In the genomic region with DNA sequence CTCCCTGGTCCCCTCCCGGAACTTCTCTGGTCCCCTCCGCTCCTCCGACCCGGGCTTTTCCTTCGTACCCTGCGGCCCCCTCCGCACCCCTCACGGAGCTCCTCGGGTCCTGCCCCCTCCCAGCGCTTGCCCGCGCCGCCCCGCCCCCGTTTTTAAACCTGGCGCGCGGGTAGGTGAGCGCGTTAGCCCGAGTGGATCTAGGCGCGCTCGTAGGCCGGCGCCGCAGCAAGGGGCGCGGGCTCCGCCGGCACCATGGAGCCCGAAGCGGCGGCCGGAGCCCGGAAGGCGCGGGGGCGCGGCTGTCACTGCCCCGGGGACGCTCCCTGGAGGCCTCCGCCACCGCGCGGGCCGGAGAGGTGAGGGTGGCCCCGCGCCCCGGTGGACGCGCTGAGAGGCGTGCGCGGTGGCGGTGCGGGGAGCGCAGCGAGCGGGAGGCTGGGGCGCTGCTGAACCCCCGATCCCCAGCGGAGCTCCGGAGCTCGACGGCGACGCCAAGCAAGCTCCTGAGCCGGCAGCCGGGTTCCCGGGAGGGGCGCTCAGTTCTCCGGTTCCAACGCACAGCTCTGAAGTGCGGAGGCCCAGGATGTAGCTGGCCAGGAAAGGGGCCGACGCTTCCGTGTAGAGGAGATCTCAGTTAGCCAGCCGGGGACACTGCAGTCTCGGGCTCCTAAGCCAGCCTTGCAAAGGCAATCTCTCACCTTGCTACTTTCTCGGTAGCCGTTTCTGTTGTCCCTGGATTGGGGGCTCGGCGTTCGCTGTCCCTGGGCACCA, we compare ENCODE assay signal across 8 cellular contexts. TPM values are rescaled to one million over a fixed set of nuclear protein-coding genes. Genes with fewer than 3 reads are reported as not detected.
DNase-seq lines count a peak whose midpoint lies in the region; ATAC-seq and TF ChIP-seq lines count a peak whose summit lies in the region.

Gene RIPPLY3, plus strand, starts transcription at position 182 of the 771 bp plus-strand sequence. Its CDS starts 71 bp downstream, at position 253.

- DNase-seq in activated T-cell treated with anti-CD3 and anti-CD28 coated beads, Interleukin-2, amount 50 U/mL, for 1 hour, result peak; percentile 37
- DNase-seq in activated T-cell treated with anti-CD3 and anti-CD28 coated beads for 4 hours (no peak), endodermal cell (peak; percentile 82), natural killer cell (no peak), NCI-H187 treated with DMSO at 0.1 percent for 48 hours (lab: John Stamatoyannopoulos, UW) (no peak), dedifferentiated amniotic fluid mesenchymal stem cell (ENCODE audit: extremely low spot score) (no peak)

- peak in 2 of 3 donors; percentile 41 to 49 for ATAC-seq in natural killer cell
- ATAC-seq in GM18867 (IDR thresholded peaks at IDR 0.05; ENCODE audit: unreplicated experiment), result no peak

- peaks cover 30% of the 10 kb centered on the region for H3K27me3 Mint-ChIP-seq in T-helper 1 cell treated with Interleukin-12 subunit alpha and Interleukin-12 subunit beta and Interleukin-4 antibody, amounts not matched to agents 30 μg/mL and 1 μg/mL, for 36 hours (ENCODE audit: low read depth)
- peaks cover 53% of the 10 kb centered on the region for H3K27me3 Mint-ChIP-seq in endodermal cell (ENCODE audit: insufficient read depth)
- H3K27me3 Mint-ChIP-seq in natural killer cell (ENCODE audit: low read depth in 2 of 2), result peaks cover 6 to 15% of the 10 kb centered on the region in 2 donors

- TF ChIP-seq CTCF in endodermal cell (conservative IDR thresholded peaks at IDR 0.05) (no peak), natural killer cell (IDR thresholded peaks at IDR 0.05) (no peak)

- no peaks in the 10 kb centered on the region for H3K9me3 ChIP-seq in endodermal cell (ENCODE audit: control insufficient read depth, low read length)

- no peak within 1 kb of the TSS for H3K9ac ChIP-seq in endodermal cell (ENCODE audit: extremely low read depth, low read length, poor library complexity, severe bottlenecking)

- H3K4me1 Mint-ChIP-seq in T-helper 1 cell treated with Interleukin-12 subunit alpha and Interleukin-12 subunit beta and Interleukin-4 antibody, amounts not matched to agents 30 μg/mL and 1 μg/mL, for 36 hours (ENCODE audit: low read depth), result peaks cover 8% of the 10 kb centered on the region
- H3K4me1 Mint-ChIP-seq in endodermal cell (peaks cover 13% of the 10 kb centered on the region), natural killer cell (peaks cover 5 to 7% of the 10 kb centered on the region in 2 donors)

- H3K27me3 ChIP-seq in endodermal cell (ENCODE audit: control insufficient read depth, insufficient read depth, low read length, poor library complexity, severe bottlenecking), result peaks cover 18% of the 10 kb centered on the region

- peaks cover 6% of the 10 kb centered on the region for H3K36me3 ChIP-seq in endodermal cell (ENCODE audit: control insufficient read depth, insufficient read depth, low read length)

- peak within 1 kb of the TSS; percentile 80 for H3K4me3 ChIP-seq in endodermal cell (ENCODE audit: low read length)

- H3K4me1 ChIP-seq in endodermal cell (ENCODE audit: control insufficient read depth, insufficient read depth, low read length), result no peaks in the 10 kb centered on the region

- intact Hi-C loops in natural killer cell (cut with micrococcal nuclease), result loop anchor here (5.0 kb wide), 1 partner anchor 374 kb away; no protein-coding TSS in a partner anchor

- H3K27ac Mint-ChIP-seq in T-helper 1 cell treated with Interleukin-12 subunit alpha and Interleukin-12 subunit beta and Interleukin-4 antibody, amounts not matched to agents 30 μg/mL and 1 μg/mL, for 36 hours, result no peak within 1 kb of the TSS
- H3K27ac Mint-ChIP-seq in endodermal cell (no peak within 1 kb of the TSS), natural killer cell (no peak within 1 kb of the TSS)

- H3K36me3 Mint-ChIP-seq in T-helper 1 cell treated with Interleukin-12 subunit alpha and Interleukin-12 subunit beta and Interleukin-4 antibody, amounts not matched to agents 30 μg/mL and 1 μg/mL, for 36 hours (ENCODE audit: low read depth), result no peaks in the 10 kb centered on the region
- no peaks in the 10 kb centered on the region for H3K36me3 Mint-ChIP-seq in endodermal cell (ENCODE audit: low read depth)
- no peaks in the 10 kb centered on the region for H3K36me3 Mint-ChIP-seq in natural killer cell

- H3K27ac ChIP-seq in endodermal cell (ENCODE audit: low read depth, low read length), result no peak within 1 kb of the TSS

- no peaks in the 10 kb centered on the region for H3K9me3 Mint-ChIP-seq in T-helper 1 cell treated with Interleukin-12 subunit alpha and Interleukin-12 subunit beta and Interleukin-4 antibody, amounts not matched to agents 30 μg/mL and 1 μg/mL, for 36 hours
- H3K9me3 Mint-ChIP-seq in endodermal cell (no peaks in the 10 kb centered on the region), natural killer cell (no peaks in the 10 kb centered on the region)

- 4 to 5% methylated on average over 28 to 85 of the region's 85 CpGs for WGBS in endodermal cell (ENCODE audit: insufficient coverage in 1 of 2, insufficient read length in 1 of 2), 2 experiments

- H3K4me3 Mint-ChIP-seq in T-helper 1 cell treated with Interleukin-12 subunit alpha and Interleukin-12 subunit beta and Interleukin-4 antibody, amounts not matched to agents 30 μg/mL and 1 μg/mL, for 36 hours, result peak within 1 kb of the TSS; percentile 66
- H3K4me3 Mint-ChIP-seq in endodermal cell, result peak within 1 kb of the TSS; percentile 63
- H3K4me3 Mint-ChIP-seq in natural killer cell, result peak within 1 kb of the TSS; percentile 53

RNA-seq across cellular contexts. Expression of gene RIPPLY3, which starts in this region (rescaled TPM):
- total RNA-seq in endodermal cell (10 to 100 TPM; 15.6 to 28.0 TPM), natural killer cell (not detected)
- 10.3 TPM for polyA plus RNA-seq in endodermal cell (2013, experiment 1 of 2)
- polyA plus RNA-seq in endodermal cell (2013, experiment 2 of 2), result 11.4 TPM

Comparison
In these comparisons a context has a peak if more than half of its experiments do, and no peak if none do; other contexts are left out.
1. RNA of gene RIPPLY3 (total RNA-seq): 15.6 to 28.0 TPM in endodermal cell; not detected in natural killer cell; every median in the first group is over 10 times any median in the second.
2. DNase-seq: peak in activated T-cell treated with anti-CD3 and anti-CD28 coated beads, Interleukin-2, amount 50 U/mL, for 1 hour (single experiment) and endodermal cell (single experiment); none in activated T-cell treated with anti-CD3 and anti-CD28 coated beads for 4 hours (single experiment), natural killer cell (single experiment), NCI-H187 treated with DMSO at 0.1 percent for 48 hours (single experiment) and dedifferentiated amniotic fluid mesenchymal stem cell (single experiment).
3. Peak in ATAC-seq in natural killer cell; RNA of the gene not detected or under 1 TPM.
4. Peak in every context shown above with its lines, with median percentiles within 50 percentile points of each other: H3K4me3 Mint-ChIP-seq.